Comparison of ENCODE assay signal across 17 cellular contexts in genomic region chr16:78292726-78293380, GRCh38.
A peak's percentile ranks its signal among the peaks of the same experiment; 100 is the strongest.
DNase-seq lines count a peak whose midpoint lies in the region; ATAC-seq and TF ChIP-seq lines count a peak whose summit lies in the region.
"Had no signal": no experiment of that assay in that cellular context is flagged by ENCODE, and none has a peak within 500 bp of the region (broad histone marks: within the 10 kb centered on the region; RNA-seq: fewer than 3 reads in every experiment).

No MANE protein-coding gene starts in this region.

- H2BK120ac ChIP-seq in mesenchymal stem cell (ENCODE audit: low read depth, low read length) = no peak overlapping the region

- TF ChIP-seq EP300 in upper lobe of left lung (IDR thresholded peaks at IDR 0.05) = no peak

- TF ChIP-seq CTCF in epithelial cell of proximal tubule (conservative IDR thresholded peaks at IDR 0.05; ENCODE audit: low read depth, low read length) = no peak
- TF ChIP-seq CTCF in upper lobe of left lung (IDR thresholded peaks at IDR 0.05) = no peak

- WGBS in mesenchymal stem cell = 79% methylated on average over 2 of the region's 2 CpGs
- WGBS in upper lobe of left lung, 2 donors = 52 to 65% methylated on average over 2 of the region's 2 CpGs

- H3K4ac ChIP-seq in mesenchymal stem cell (ENCODE audit: low read depth in 1 of 2, low read length in 2 of 2) = peak overlapping the region in 1 of 2 experiments; percentile 19

- H3K18ac ChIP-seq in mesenchymal stem cell (ENCODE audit: low read depth in 1 of 2, low read length in 2 of 2) = peak overlapping the region; percentile 37 to 56

- TF ChIP-seq POLR2A in upper lobe of left lung (IDR thresholded peaks at IDR 0.05) = no peak

- ATAC-seq in upper lobe of left lung (ENCODE audit: low FRiP score in 2 of 2) = peak; percentile 57 to 74
- ATAC-seq: effector memory CD8-positive, alpha-beta T cell had no signal

- DNase-seq in NCI-H510A treated with DMSO at 0.1 percent for 48 hours (lab: John Stamatoyannopoulos, UW) = peak; percentile 17
- DNase-seq in NCI-H510A (lab: John Stamatoyannopoulos, UW) = no peak
- peak; percentile 89 for DNase-seq in epithelial cell of proximal tubule (ENCODE audit: low read depth)
- DNase-seq in mesenchymal stem cell = no peak
- DNase-seq in upper lobe of left lung = peak in 1 of 2 donors; percentile 33
- DNase-seq in hepatic stellate cell (ENCODE audit: low spot score) = no peak
- DNase-seq in MV-4-11 (lab: John Stamatoyannopoulos, UW) = no peak
- DNase-seq in retina = no peak
- DNase-seq: activated naive CD4-positive, alpha-beta T cell treated with Interleukin-2 at 50 U/mL for 16 hours; effector memory CD8-positive, alpha-beta T cell; hippocampal formation; NCI-H1694 treated with DMSO at 0.1 percent for 48 hours; NCI-H226; stimulated activated CD8-positive, alpha-beta memory T cell treated with anti-CD3 and anti-CD28 coated beads, Interleukin-4, amount 100 ng/mL, for 48 hours had no signal

- peak overlapping the region; percentile 32 to 57 for H2BK12ac ChIP-seq in mesenchymal stem cell (ENCODE audit: low read length in 2 of 2)

- H3K4me1 ChIP-seq in mesenchymal stem cell (ENCODE audit: control insufficient read depth, insufficient read depth, low read depth, low read length) (peaks cover 14% of the 10 kb centered on the region), upper lobe of left lung (peaks cover 0 to 7% (median 0%) of the 10 kb centered on the region in 4 donors)
- H3K4me1 ChIP-seq: parathyroid adenoma had no signal

- no peak overlapping the region for H2BK15ac ChIP-seq in mesenchymal stem cell (ENCODE audit: low read depth, poor library complexity, severe bottlenecking)

- peak overlapping the region; percentile 31 for H3K4me3 ChIP-seq in epithelial cell of proximal tubule (ENCODE audit: low read depth, low read length)
- no peak overlapping the region for H3K4me3 ChIP-seq in mesenchymal stem cell (ENCODE audit: insufficient read depth in 1 of 2, low read depth in 1 of 2, low read length in 2 of 2)
- no peak overlapping the region for H3K4me3 ChIP-seq in upper lobe of left lung

- peak overlapping the region; percentile 80 for H2BK5ac ChIP-seq in mesenchymal stem cell (ENCODE audit: low read depth, low read length, poor library complexity, severe bottlenecking)

- H4K8ac ChIP-seq in mesenchymal stem cell (ENCODE audit: low read length) = no peak overlapping the region

- H3K23ac ChIP-seq in mesenchymal stem cell (ENCODE audit: low read length in 2 of 2) = no peak overlapping the region

- H3K27ac ChIP-seq in mesenchymal stem cell (ENCODE audit: low read length, poor library complexity, severe bottlenecking) (peak overlapping the region; percentile 96), upper lobe of left lung (no peak overlapping the region)
- H3K27ac ChIP-seq: C4-2B, parathyroid adenoma, RWPE1 had no signal

- H3K14ac ChIP-seq in mesenchymal stem cell (ENCODE audit: low read length in 2 of 2) = peak overlapping the region in 1 of 2 experiments; percentile 22

- no peaks in the 10 kb centered on the region for H3K36me3 ChIP-seq in mesenchymal stem cell (ENCODE audit: control insufficient read depth in 1 of 2, insufficient read depth in 2 of 2, low read depth in 1 of 2, low read length in 2 of 2)
- no peaks in the 10 kb centered on the region for H3K36me3 ChIP-seq in upper lobe of left lung

- H3K27me3 ChIP-seq in mesenchymal stem cell (ENCODE audit: control insufficient read depth in 1 of 2, insufficient read depth in 1 of 2, low read length in 2 of 2) (no peaks in the 10 kb centered on the region), upper lobe of left lung (no peaks in the 10 kb centered on the region)

- no peak overlapping the region for H2AFZ ChIP-seq in mesenchymal stem cell (ENCODE audit: low read depth, low read length)
- H2AFZ ChIP-seq: parathyroid adenoma had no signal

- H4K91ac ChIP-seq in mesenchymal stem cell (ENCODE audit: low read length) = no peak overlapping the region

- H3K9ac ChIP-seq in mesenchymal stem cell (ENCODE audit: low read length) = no peak overlapping the region
- H3K9ac ChIP-seq: parathyroid adenoma had no signal

- H2AK5ac ChIP-seq in mesenchymal stem cell (ENCODE audit: low read length, severe bottlenecking) = peak overlapping the region; percentile 58

- H3K9me3 ChIP-seq in mesenchymal stem cell (ENCODE audit: control insufficient read depth, low read length) (no peaks in the 10 kb centered on the region), upper lobe of left lung (no peaks in the 10 kb centered on the region)

- H3K79me1 ChIP-seq in mesenchymal stem cell (replicated peaks; ENCODE audit: low read length, poor library complexity, severe bottlenecking) = peaks cover 5% of the 10 kb centered on the region

- H3K4me2 ChIP-seq in mesenchymal stem cell (ENCODE audit: low read length, poor library complexity, severe bottlenecking) = peak overlapping the region; percentile 30

Comparison
In these comparisons a context has a peak if more than half of its experiments do, and no peak if none do; other contexts are left out.
1. DNase-seq: peak in NCI-H510A treated with DMSO at 0.1 percent for 48 hours (single experiment) and epithelial cell of proximal tubule (single experiment); none in NCI-H510A (single experiment), mesenchymal stem cell (single experiment), hepatic stellate cell (single experiment), MV-4-11 (single experiment) and retina (single experiment).